Comparison of ENCODE assay signal across 10 cellular contexts in the genomic region with DNA sequence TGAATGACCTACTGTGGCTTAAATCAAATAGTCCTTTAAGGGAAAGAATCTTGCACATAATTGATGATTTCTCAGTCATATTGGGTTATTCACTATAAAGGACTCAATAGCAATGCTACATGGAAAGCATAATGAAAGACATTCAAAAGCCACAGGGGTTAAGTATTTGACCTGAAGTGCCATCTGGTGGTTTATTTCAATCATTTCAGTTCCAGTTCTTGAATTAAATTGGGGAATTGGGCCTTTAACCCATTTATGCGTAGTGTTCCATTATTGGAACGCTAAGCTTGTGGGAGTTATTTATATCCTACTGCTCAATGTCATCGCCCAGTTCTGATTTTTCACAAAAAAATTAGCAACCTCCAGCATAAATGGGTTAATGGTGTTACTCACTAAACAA. TPM values are rescaled to one million over a fixed set of nuclear protein-coding genes. Genes with fewer than 3 reads are reported as not detected.
DNase-seq lines count a peak whose midpoint lies in the region; ATAC-seq and TF ChIP-seq lines count a peak whose summit lies in the region.
"Had no signal": no experiment of that assay in that cellular context is flagged by ENCODE, and none has a peak within 500 bp of the region (broad histone marks: within the 10 kb centered on the region; RNA-seq: fewer than 3 reads in every experiment).

No MANE protein-coding gene starts in this region.

- no peaks in the 10 kb centered on the region for H3K9me3 Mint-ChIP-seq in osteocyte (ENCODE audit: unreplicated experiment)

- H3K4me1 Mint-ChIP-seq in osteocyte (ENCODE audit: unreplicated experiment), result peaks cover 4% of the 10 kb centered on the region

- intact Hi-C loops in sciatic nerve (cut with DNase I), result no loop called here

- no peak overlapping the region for H3K4me3 ChIP-seq in cardiac fibroblast (replicated peaks in 1 of 2; ENCODE audit: low read depth in 2 of 2, low read length in 2 of 2)
- H3K4me3 ChIP-seq: thoracic aorta had no signal

- no peaks in the 10 kb centered on the region for H3K27me3 Mint-ChIP-seq in osteocyte (ENCODE audit: unreplicated experiment)

- TF ChIP-seq CTCF in cardiac fibroblast (IDR thresholded peaks at IDR 0.05; ENCODE audit: low read depth, low read length), result no peak
- TF ChIP-seq CTCF in osteocyte (IDR thresholded peaks at IDR 0.05), result peak; percentile 20

- ATAC-seq in sciatic nerve, result no peak
- ATAC-seq in HG03135 (IDR thresholded peaks at IDR 0.05; ENCODE audit: unreplicated experiment), result no peak

- H3K36me3 Mint-ChIP-seq in osteocyte (ENCODE audit: unreplicated experiment), result no peaks in the 10 kb centered on the region

- DNase-seq in NCI-H1694 (lab: John Stamatoyannopoulos, UW) (peak; percentile 8), NCI-H1694 treated with DMSO at 0.1 percent for 48 hours (lab: John Stamatoyannopoulos, UW) (no peak), M059J (ENCODE audit: low read depth) (peak; percentile 40), cardiac fibroblast (ENCODE audit: low read depth in 2 of 2) (peak; percentile 24 to 51), osteocyte (ENCODE audit: extremely low spot score, unreplicated experiment) (no peak), sciatic nerve (ENCODE audit: low spot score) (no peak), 8988T (no peak)
- DNase-seq: IMR-90 had no signal

- no peak overlapping the region for H3K4me3 Mint-ChIP-seq in osteocyte (ENCODE audit: unreplicated experiment)

- H3K27ac Mint-ChIP-seq in osteocyte (ENCODE audit: unreplicated experiment), result no peak overlapping the region

RNA-seq across cellular contexts. Expression of a gene that starts 41.3 kb away (rescaled TPM):
- total RNA-seq in M059J (2014; rRNA removed; shearing (Covaris generic)), result not detected in 2 replicates
- total RNA-seq in osteocyte (not detected in 2 replicates), sciatic nerve (not detected)
- total RNA-seq: IMR-90, thoracic aorta had no signal

Comparison
In these comparisons a context has a peak if more than half of its experiments do, and no peak if none do; other contexts are left out.
1. DNase-seq: peak in NCI-H1694 (single experiment), M059J (single experiment) and cardiac fibroblast (2 of 2); none in NCI-H1694 treated with DMSO at 0.1 percent for 48 hours (single experiment), osteocyte (single experiment), sciatic nerve (single experiment) and 8988T (single experiment).